8 cellular contexts compared by ENCODE assay signal in genomic region chr7:95723583-95724180, GRCh38. TPM values are rescaled to one million over a fixed set of nuclear protein-coding genes. Genes with fewer than 3 reads are reported as not detected.
A peak's percentile ranks its signal among the peaks of the same experiment; 100 is the strongest.
DNase-seq lines count a peak whose midpoint lies in the region; ATAC-seq and TF ChIP-seq lines count a peak whose summit lies in the region.

No MANE protein-coding gene starts in this region.

- TF ChIP-seq EP300 in ovary (IDR thresholded peaks at IDR 0.05), result no peak

- no peak overlapping the region for H3K27ac Mint-ChIP-seq in CD4-positive, alpha-beta memory T cell

- no peaks in the 10 kb centered on the region for H3K4me1 ChIP-seq in ovary (ENCODE audit: insufficient read depth)
- H3K4me1 ChIP-seq in CD4-positive, alpha-beta memory T cell (ENCODE audit: insufficient read depth, low read length), result no peaks in the 10 kb centered on the region

- no peaks in the 10 kb centered on the region for H3K27me3 Mint-ChIP-seq in CD4-positive, alpha-beta memory T cell

- H3K4me3 ChIP-seq in foreskin fibroblast (ENCODE audit: low read depth in 1 of 2, low read length in 2 of 2) (no peak overlapping the region), ovary (no peak overlapping the region)
- no peak overlapping the region for H3K4me3 ChIP-seq in CD4-positive, alpha-beta memory T cell (ENCODE audit: low read length in 2 of 2)

- POLR2A ChIA-PET in RWPE1 (lab: Yijun Ruan, JAX; ENCODE audit: low non-redundant PET), result no interaction called here
- POLR2A ChIA-PET in CD4-positive, alpha-beta memory T cell (lab: Charles Lee; ENCODE audit: partially characterized antibody), result no interaction called here

- TF ChIP-seq POLR2A in ovary (IDR thresholded peaks at IDR 0.05), result no peak

- H3K27ac ChIP-seq in RWPE1 (no peak overlapping the region), ovary (no peak overlapping the region)
- H3K27ac ChIP-seq in CD4-positive, alpha-beta memory T cell (ENCODE audit: low read depth, low read length), result no peak overlapping the region

- no peaks in the 10 kb centered on the region for H3K9me3 ChIP-seq in ovary
- H3K9me3 ChIP-seq in CD4-positive, alpha-beta memory T cell (ENCODE audit: control insufficient read depth in 1 of 2, low read length in 2 of 2), result no peaks in the 10 kb centered on the region

- no peaks in the 10 kb centered on the region for H3K36me3 ChIP-seq in ovary
- H3K36me3 ChIP-seq in CD4-positive, alpha-beta memory T cell (ENCODE audit: insufficient read depth, low read length), result no peaks in the 10 kb centered on the region

- H3K36me3 Mint-ChIP-seq in CD4-positive, alpha-beta memory T cell, result no peaks in the 10 kb centered on the region

- no peak overlapping the region for H3K4me3 Mint-ChIP-seq in CD4-positive, alpha-beta memory T cell

- intact Hi-C loops in ovary (cut with DNase I), result loop anchor here (2.0 to 10.0 kb wide), 4 partner anchors 141 to 1301 kb away; partner anchors contain the start of gene DLX5 (in 1 of the 4)
- intact Hi-C loops in CD4-positive, alpha-beta memory T cell (cut with micrococcal nuclease), result no loop called here

- ATAC-seq in GM19043 (IDR thresholded peaks at IDR 0.05; ENCODE audit: low read depth, unreplicated experiment), result peak; percentile 48

- CTCF ChIA-PET in RWPE1 (lab: Yijun Ruan, JAX), result interaction anchor here (0.7 to 2.8 kb wide), 5 partner anchors 10 to 147 kb away, joined by 3 to 20 read pairs (median 4); partner anchors contain the start of gene DYNC1I1
- CTCF ChIA-PET in CD4-positive, alpha-beta memory T cell (lab: Charles Lee; ENCODE audit: partially characterized antibody), result no interaction called here

- peak; percentile 49 for TF ChIP-seq CTCF in LNCAP (IDR thresholded peaks at IDR 0.05)
- peak; percentile 34 for TF ChIP-seq CTCF in RWPE1 (conservative IDR thresholded peaks at IDR 0.05; ENCODE audit: low read depth)
- TF ChIP-seq CTCF in foreskin fibroblast (IDR thresholded peaks at IDR 0.05; ENCODE audit: low read depth, low read length), result peak; percentile 6
- TF ChIP-seq CTCF in ovary (IDR thresholded peaks at IDR 0.05), result peak in 2 of 3 donors; percentile 29 to 43

- DNase-seq in COR-L47 (lab: John Stamatoyannopoulos, UW) (peak; percentile 69), RWPE1 (ENCODE audit: low spot score) (peak; percentile 50), foreskin fibroblast (peak; percentile 0 to 34), ovary (peak; percentile 29 to 47 (median 42))
- no peak for DNase-seq in CD4-positive, alpha-beta memory T cell
- no peak for DNase-seq in central memory CD4-positive, alpha-beta T cell

- H3K4me1 Mint-ChIP-seq in CD4-positive, alpha-beta memory T cell, result no peaks in the 10 kb centered on the region

- 10 to 16% (median 10%) methylated on average over 2 of the region's 2 CpGs for WGBS in ovary, 3 donors

- H3K27me3 ChIP-seq in ovary, result no peaks in the 10 kb centered on the region
- H3K27me3 ChIP-seq in CD4-positive, alpha-beta memory T cell (ENCODE audit: insufficient read depth, low read length), result no peaks in the 10 kb centered on the region

- peaks cover 0 to 3% (median 0%) of the 10 kb centered on the region in 8 donors for H3K9me3 Mint-ChIP-seq in CD4-positive, alpha-beta memory T cell

RNA-seq across cellular contexts. Expression of gene DYNC1I1, which starts 48.7 kb away (rescaled TPM):
- total RNA-seq in ovary, result 10 to 100 TPM in 3 of 7 donors, 1 to 10 TPM in 4; 4.5 to 19.3 (median 8.4) TPM
- 1 to 10 TPM; 4.2 to 6.9 TPM for polyA plus RNA-seq in ovary
- total RNA-seq in CD4-positive, alpha-beta memory T cell, result not detected
- polyA plus RNA-seq in CD4-positive, alpha-beta memory T cell, result under 1 TPM in 1 of 2 donors, not detected in 1; 0.33 TPM

Comparison
In these comparisons a context has a peak if more than half of its experiments do, and no peak if none do; other contexts are left out.
1. DNase-seq: peak in COR-L47 (single experiment), RWPE1 (single experiment), foreskin fibroblast (2 of 2) and ovary (5 of 5); none in CD4-positive, alpha-beta memory T cell (0 of 5) and central memory CD4-positive, alpha-beta T cell (single experiment).
2. RNA of gene DYNC1I1, which starts 48.7 kb away (total RNA-seq): 4.5 to 19.3 TPM in ovary; not detected in CD4-positive, alpha-beta memory T cell; every median in the first group is over 4 times any median in the second.
3. Peak in every context shown above with its lines, with median percentiles within 50 percentile points of each other: CTCF ChIP-seq.